Comparison of ENCODE assay signal across 19 cellular contexts in genomic region chr3:69646287-69647067, GRCh38.
"Had no signal": no experiment of that assay in that cellular context is flagged by ENCODE, and none has a peak within 500 bp of the region (broad histone marks: within the 10 kb centered on the region; RNA-seq: fewer than 3 reads in every experiment).

No MANE protein-coding gene starts in this region.

- H3K27ac ChIP-seq: coronary artery, hepatocyte, pancreas, suprapubic skin, thyroid gland, upper lobe of left lung, vagina had no signal

- H3K36me3 ChIP-seq: pancreas, suprapubic skin, thyroid gland, upper lobe of left lung, vagina had no signal

- H3K4me1 ChIP-seq: pancreas had no signal

- H2AFZ ChIP-seq: hepatocyte had no signal

- H3K79me2 ChIP-seq: hepatocyte had no signal

- DNase-seq: effector CD4-positive, alpha-beta T cell; foreskin melanocyte; head of caudate nucleus; mammary epithelial cell; naive B cell; occipital lobe; pancreas; stimulated activated CD4-positive, alpha-beta T cell treated with anti-CD3 and anti-CD28 coated beads, Interleukin-4, amount 100 ng/mL, for 1 hour; stimulated activated CD8-positive, alpha-beta memory T cell treated with anti-CD3 and anti-CD28 coated beads, Interleukin-4, amount 100 ng/mL, for 48 hours; stimulated activated naive CD8-positive, alpha-beta T cell treated with anti-CD3 and anti-CD28 coated beads, Interleukin-15, Interleukin-2, amounts not matched to agents 100 U/mL and 50 U/mL, for 24 hours; thyroid gland had no signal

- H3K27me3 ChIP-seq: pancreas, suprapubic skin, thyroid gland, upper lobe of left lung, vagina had no signal

- H3K4me3 ChIP-seq: coronary artery, hepatocyte, pancreas, suprapubic skin, thyroid gland, upper lobe of left lung, vagina had no signal

- ATAC-seq: left lobe of liver; pancreas; right cardiac atrium; stimulated activated effector memory CD8-positive, alpha-beta T cell treated with anti-CD3 and anti-CD28 coated beads, Interleukin-12 subunit alpha, Interleukin-12 subunit beta, amount 100 ng/mL, for 72 hours; stimulated activated naive CD8-positive, alpha-beta T cell treated with anti-CD3 and anti-CD28 coated beads, Interleukin-15, Interleukin-2, amounts not matched to agents 100 U/mL and 50 U/mL, for 24 hours had no signal

- H3K9me3 ChIP-seq: pancreas, suprapubic skin, thyroid gland, upper lobe of left lung, vagina had no signal

- H3K4me2 ChIP-seq: hepatocyte had no signal
